Comparison of ENCODE assay signal across 8 cellular contexts in the genomic region with DNA sequence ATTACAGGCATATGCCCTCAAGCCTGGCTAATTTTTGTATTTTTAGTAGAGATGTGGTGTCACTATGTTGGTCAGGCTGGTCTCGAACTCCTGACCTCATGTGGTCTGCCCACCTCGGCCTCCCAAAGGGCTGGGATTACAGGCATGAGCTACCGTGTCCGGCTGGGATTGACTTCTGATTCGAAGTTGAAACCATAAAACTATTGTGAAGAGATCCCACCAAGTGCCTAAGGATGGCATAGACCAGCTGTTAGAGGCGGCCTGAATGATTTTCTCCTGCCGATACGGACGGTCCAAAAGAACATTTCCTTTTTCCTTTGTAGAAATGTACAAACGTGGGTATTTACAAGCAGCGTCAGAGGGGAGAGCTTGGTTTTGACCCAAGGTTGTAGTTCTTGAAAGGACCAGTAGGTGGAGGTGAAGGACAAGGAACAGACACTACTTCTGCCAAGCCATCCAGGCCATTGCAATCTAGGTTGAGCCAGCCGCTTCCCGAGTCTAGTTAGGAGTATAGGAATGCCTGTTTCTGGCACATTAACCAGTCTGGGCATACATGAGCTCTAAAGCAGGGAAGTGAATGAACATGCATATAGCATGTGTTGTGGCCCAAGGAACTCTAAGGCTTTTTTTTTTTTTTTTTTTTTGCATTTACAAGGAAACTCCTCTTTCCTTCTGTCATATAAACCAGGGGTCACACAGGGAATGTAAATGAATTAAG. TPM values are rescaled to one million over a fixed set of nuclear protein-coding genes. Genes with fewer than 3 reads are reported as not detected.
DNase-seq lines count a peak whose midpoint lies in the region; ATAC-seq and TF ChIP-seq lines count a peak whose summit lies in the region.

No MANE protein-coding gene starts in this region.

- H3K27me3 ChIP-seq in psoas muscle (ENCODE audit: insufficient read depth in 3 of 3, low read length in 2 of 3), result peaks cover 2 to 18% (median 4%) of the 10 kb centered on the region in 3 donors

- H3K4me3 ChIP-seq in psoas muscle, result no peak overlapping the region

- in situ Hi-C loops in ACHN (cut with HindIII; ENCODE audit: low pct_ligation_motif_present, low pct_unique_long_range_greater_than_20kb, low sequenced_read_pairs), result no loop called here

- intact Hi-C loops in psoas muscle (cut with DNase I), result loop anchor here (1.0 to 10.0 kb wide), 4 partner anchors 319 to 637 kb away; no protein-coding TSS in a partner anchor

- H3K9me3 ChIP-seq in psoas muscle, result no peaks in the 10 kb centered on the region

- H3K27ac ChIP-seq in psoas muscle, result no peak overlapping the region

- H3K4me1 ChIP-seq in psoas muscle, result no peaks in the 10 kb centered on the region

- ATAC-seq in GM18517 (IDR thresholded peaks at IDR 0.05; ENCODE audit: unreplicated experiment) (peak; percentile 69), psoas muscle (peak; percentile 89 to 95 (median 92)), HG03108 (IDR thresholded peaks at IDR 0.05; ENCODE audit: unreplicated experiment) (no peak)

- no peaks in the 10 kb centered on the region for H3K36me3 ChIP-seq in psoas muscle (ENCODE audit: insufficient read depth in 1 of 2, low read depth in 1 of 2)

- no peaks in the 10 kb centered on the region for H3K9me3 Mint-ChIP-seq in glutamatergic neuron (ENCODE audit: unreplicated experiment)

- DNase-seq in ACHN (peak; percentile 80), NCI-H1105 treated with DMSO at 0.1 percent for 48 hours (lab: John Stamatoyannopoulos, UW) (peak; percentile 79), SKM-1 (lab: John Stamatoyannopoulos, UW; ENCODE audit: unreplicated experiment) (peak; percentile 65), glutamatergic neuron (peak; percentile 56), psoas muscle (peak in 1 of 2 donors; percentile 31)
- peak; percentile 44 for DNase-seq in activated naive CD4-positive, alpha-beta T cell treated with anti-CD3 and anti-CD28 coated beads, Interleukin-2, amount 50 U/mL, for 16 hours

- no peak overlapping the region for H3K27ac Mint-ChIP-seq in glutamatergic neuron (ENCODE audit: unreplicated experiment)

- no peak overlapping the region for H3K4me3 Mint-ChIP-seq in glutamatergic neuron (ENCODE audit: unreplicated experiment)

- H3K4me1 Mint-ChIP-seq in glutamatergic neuron (ENCODE audit: low read depth, unreplicated experiment), result no peaks in the 10 kb centered on the region

- TF ChIP-seq CTCF in glutamatergic neuron (IDR thresholded peaks at IDR 0.05; ENCODE audit: partially characterized antibody, unreplicated experiment) (peak; percentile 92), psoas muscle (IDR thresholded peaks at IDR 0.05) (peak; percentile 92)

- 4 to 6% (median 5%) methylated on average over 13 of the region's 13 CpGs for WGBS in psoas muscle, 3 donors

- H3K36me3 Mint-ChIP-seq in glutamatergic neuron (ENCODE audit: unreplicated experiment), result no peaks in the 10 kb centered on the region

- no peaks in the 10 kb centered on the region for H3K27me3 Mint-ChIP-seq in glutamatergic neuron (ENCODE audit: unreplicated experiment)

RNA-seq across cellular contexts. Expression of a gene that starts 29.0 kb away (rescaled TPM):
- total RNA-seq in glutamatergic neuron (ENCODE audit: unreplicated experiment) (4.1 TPM), psoas muscle (1 to 10 TPM; 2.9 to 4.2 (median 3.7) TPM)
- 1 to 10 TPM; 2.1 to 5.9 (median 3.1) TPM for polyA plus RNA-seq in psoas muscle

RNA-seq across cellular contexts. Expression of a gene that starts 29.3 kb away (rescaled TPM):
- total RNA-seq in glutamatergic neuron (ENCODE audit: unreplicated experiment), result 31.9 TPM
- 10 to 100 TPM; 24.6 to 59.6 (median 38.3) TPM for total RNA-seq in psoas muscle
- polyA plus RNA-seq in psoas muscle, result 100 to 1,000 TPM in 1 of 3 donors, 10 to 100 TPM in 2; 65.7 to 120 (median 66.8) TPM

RNA-seq across cellular contexts. Expression of a gene that starts 35.3 kb away (rescaled TPM):
- 3.6 TPM for total RNA-seq in glutamatergic neuron (ENCODE audit: unreplicated experiment)
- total RNA-seq in psoas muscle, result not detected
- under 1 TPM; 0.03 to 0.12 (median 0.03) TPM for polyA plus RNA-seq in psoas muscle

RNA-seq across cellular contexts. Expression of a gene that starts 56.4 kb away (rescaled TPM):
- total RNA-seq in glutamatergic neuron (ENCODE audit: unreplicated experiment) (139 TPM), psoas muscle (10 to 100 TPM; 34.2 to 40.1 (median 37.9) TPM)
- 10 to 100 TPM; 13.3 to 30.1 (median 13.4) TPM for polyA plus RNA-seq in psoas muscle
